Comparison of ENCODE assay signal across 15 cellular contexts in genomic region chr21:29798840-29799239, GRCh38.
DNase-seq lines count a peak whose midpoint lies in the region; ATAC-seq, FAIRE-seq and TF ChIP-seq lines count a peak whose summit lies in the region.
"Had no signal": no experiment of that assay in that cellular context is flagged by ENCODE, and none has a peak within 500 bp of the region (broad histone marks: within the 10 kb centered on the region; RNA-seq: fewer than 3 reads in every experiment).

No MANE protein-coding gene starts in this region.

- no peak overlapping the region for H2AFZ ChIP-seq in H1 (ENCODE audit: low read length)

- H3K27ac ChIP-seq in HEK293 (ENCODE audit: extremely low read depth, low read depth, low read length), result no peak overlapping the region
- H3K27ac ChIP-seq in H1 (ENCODE audit: low read depth, low read length), result no peak overlapping the region
- no peak overlapping the region for H3K27ac ChIP-seq in mesendoderm (ENCODE audit: low read depth, low read length)
- H3K27ac ChIP-seq in SJCRH30, result no peak overlapping the region

- no peak overlapping the region for H4K91ac ChIP-seq in H1 (replicated peaks; ENCODE audit: insufficient read length, low read length)

- no peak overlapping the region for H3K4ac ChIP-seq in H1 (replicated peaks; ENCODE audit: insufficient read length, low read depth, low read length)
- H3K4ac ChIP-seq in mesendoderm (ENCODE audit: low read depth, low read length), result no peak overlapping the region

- CTCF ChIA-PET in HEK293 (lab: Yijun Ruan, JAX) (no interaction called here), H1 (lab: Charles Lee; ENCODE audit: partially characterized antibody) (no interaction called here)

- H3K4me1 ChIP-seq in HEK293 (ENCODE audit: control insufficient read depth, insufficient read depth, low read length) (no peaks in the 10 kb centered on the region), H1 (replicated peaks in 1 of 4; ENCODE audit: control insufficient read depth in 3 of 4, insufficient read depth in 4 of 4, low read length in 3 of 4) (peaks cover 0 to 2% (median under 1%) of the 10 kb centered on the region in 4 experiments; a peak in 3 of 7 replicates), mesendoderm (ENCODE audit: control insufficient read depth, low read depth, low read length) (peaks cover 6% of the 10 kb centered on the region), SJCRH30 (no peaks in the 10 kb centered on the region)
- H3K4me1 ChIP-seq: HAP-1 had no signal

- H3K14ac ChIP-seq in H1 (ENCODE audit: insufficient read length), result no peak overlapping the region

- no peak for TF ChIP-seq RAD21 in H1 (IDR thresholded peaks at IDR 0.05 in 1 of 2, conservative IDR thresholded peaks at IDR 0.05 in 1 of 2; ENCODE audit: low read depth in 2 of 2, low read length in 2 of 2)

- no peak overlapping the region for H3K23ac ChIP-seq in H1 (ENCODE audit: insufficient read length)
- no peak overlapping the region for H3K23ac ChIP-seq in mesendoderm (ENCODE audit: low read length)

- no peaks in the 10 kb centered on the region for H3K79me2 ChIP-seq in H1 (ENCODE audit: control insufficient read depth in 1 of 2, insufficient read depth in 2 of 2, low read length in 2 of 2)
- no peaks in the 10 kb centered on the region for H3K79me2 ChIP-seq in mesendoderm (ENCODE audit: control insufficient read depth, insufficient read depth, low read length)

- WGBS in H1 (ENCODE audit: extremely low coverage in 1 of 2, insufficient coverage in 1 of 2, insufficient read length in 1 of 2, insufficient replicate concordance in 2 of 2, low coverage in 1 of 2, low lambda C conversion rate in 2 of 2, missing lambda C conversion rate in 1 of 2), 2 experiments, result 82% methylated on average over 3 of the region's 3 CpGs; no CpG with 5 or more reads in 1 of the 2 experiments
- WGBS in mesendoderm (ENCODE audit: extremely low coverage, insufficient coverage, low lambda C conversion rate), result no CpG with 5 or more reads among the region's 3 CpGs

- no peak overlapping the region for H3K56ac ChIP-seq in H1 (replicated peaks; ENCODE audit: insufficient read length, low read depth, low read length)
- no peak overlapping the region for H3K56ac ChIP-seq in mesendoderm (ENCODE audit: low read length)

- no peak for TF ChIP-seq POLR2A in H1 (IDR thresholded peaks at IDR 0.05; ENCODE audit: control extremely low read depth in 1 of 2, low read depth in 2 of 2, low read length in 2 of 2)

- H3K4me3 ChIP-seq in HEK293 (ENCODE audit: low read depth, low read length) (no peak overlapping the region), H1 (ENCODE audit: extremely low read depth in 1 of 4, insufficient read depth in 2 of 4, low read depth in 3 of 4, low read length in 4 of 4) (no peak overlapping the region), mesendoderm (ENCODE audit: low read length) (no peak overlapping the region), SJCRH30 (no peak overlapping the region)
- H3K4me3 ChIP-seq: HAP-1 had no signal

- H3K9ac ChIP-seq in H1 (replicated peaks in 1 of 4; ENCODE audit: extremely low read depth in 1 of 4, low read depth in 3 of 4, low read length in 3 of 4) (no peak overlapping the region), mesendoderm (ENCODE audit: low read length) (no peak overlapping the region)

- ATAC-seq in HG03571 (IDR thresholded peaks at IDR 0.05; ENCODE audit: unreplicated experiment), result no peak

- H3K18ac ChIP-seq in H1 (ENCODE audit: extremely low read depth, low read length), result no peak overlapping the region
- no peak overlapping the region for H3K18ac ChIP-seq in mesendoderm (ENCODE audit: low read length)

- H3K23me2 ChIP-seq in H1 (ENCODE audit: low read depth, low read length), result no peaks in the 10 kb centered on the region

- H2BK12ac ChIP-seq in H1 (ENCODE audit: low read depth, low read length), result no peak overlapping the region

- DNase-seq in H1 (ENCODE audit: low read depth in 1 of 2, low spot score in 2 of 2) (no peak), mesendoderm (peak; percentile 89), SJCRH30 (no peak)
- DNase-seq in stimulated activated CD4-positive, alpha-beta T cell treated with anti-CD3 and anti-CD28 coated beads, Interleukin-1b, Interleukin-23, amount 100 ng/mL, for 48 hours, result no peak
- DNase-seq: C1 segment of cervical spinal cord; Calu3; CD4-positive, alpha-beta memory T cell; COR-L47; DMS53; DMS79 treated with DMSO at 0.1 percent for 48 hours; GF-D8 had no signal

- no peak overlapping the region for H3K4me2 ChIP-seq in H1 (ENCODE audit: insufficient read depth in 1 of 2, low read depth in 2 of 2, low read length in 2 of 2)
- no peak overlapping the region for H3K4me2 ChIP-seq in mesendoderm (ENCODE audit: low read length)

- H2AK5ac ChIP-seq in H1 (ENCODE audit: low read depth, low read length) (no peak overlapping the region), mesendoderm (ENCODE audit: low read length) (no peak overlapping the region)

- POLR2A ChIA-PET in HEK293 (lab: Yijun Ruan, JAX), result no interaction called here
- POLR2A ChIA-PET in H1 (lab: Charles Lee; ENCODE audit: partially characterized antibody), result no interaction called here

- FAIRE-seq in H1 (lab: Jason Lieb, UNC), result peak; percentile 65
- FAIRE-seq: GM12891 had no signal

- H2BK15ac ChIP-seq in H1 (ENCODE audit: low read length) (no peak overlapping the region), mesendoderm (replicated peaks; ENCODE audit: low read depth) (no peak overlapping the region)

- H3K79me1 ChIP-seq in H1 (ENCODE audit: low read depth, low read length), result no peaks in the 10 kb centered on the region
- H3K79me1 ChIP-seq in mesendoderm (ENCODE audit: low read length), result no peaks in the 10 kb centered on the region

- H2BK20ac ChIP-seq in H1 (ENCODE audit: low read length), result no peak overlapping the region

- H4K20me1 ChIP-seq in H1 (replicated peaks in 1 of 2; ENCODE audit: control insufficient read depth in 1 of 2, insufficient read depth in 2 of 2, low read length in 2 of 2), result no peaks in the 10 kb centered on the region

- no peak overlapping the region for H4K8ac ChIP-seq in H1 (ENCODE audit: extremely low read depth, insufficient read depth, low read length)
- no peak overlapping the region for H4K8ac ChIP-seq in mesendoderm (ENCODE audit: low read depth, low read length)

- H3K27me3 ChIP-seq in H1 (replicated peaks in 1 of 4; ENCODE audit: control insufficient read depth in 3 of 4, extremely low read depth in 1 of 4, insufficient read depth in 3 of 4, low read length in 3 of 4) (no peaks in the 10 kb centered on the region), mesendoderm (ENCODE audit: insufficient read depth, low read length, poor library complexity) (no peaks in the 10 kb centered on the region), SJCRH30 (no peaks in the 10 kb centered on the region; the same call in 1 of the 2 replicates)

- H2BK5ac ChIP-seq in H1 (ENCODE audit: low read depth, low read length), result no peak overlapping the region
- H2BK5ac ChIP-seq in mesendoderm (ENCODE audit: low read length), result no peak overlapping the region

- H2BK120ac ChIP-seq in H1 (replicated peaks; ENCODE audit: low read depth, low read length) (no peak overlapping the region), mesendoderm (ENCODE audit: low read depth, low read length) (no peak overlapping the region)

- TF ChIP-seq EP300 in H1 (IDR thresholded peaks at IDR 0.05; ENCODE audit: borderline replicate concordance in 1 of 2, low read depth in 2 of 2, low read length in 2 of 2), result no peak

- TF ChIP-seq CTCF in HEK293 (tag by site-specific recombination; IDR thresholded peaks at IDR 0.05) (no peak), H1 (IDR thresholded peaks at IDR 0.05; ENCODE audit: control extremely low read depth in 1 of 3, insufficient read depth in 1 of 3, low read depth in 1 of 3, low read length in 3 of 3) (no peak)

- H4K5ac ChIP-seq in H1 (ENCODE audit: insufficient read length, low read depth, low read length), result no peak overlapping the region
- no peak overlapping the region for H4K5ac ChIP-seq in mesendoderm (ENCODE audit: low read length)

- H3K36me3 ChIP-seq in HEK293 (ENCODE audit: control insufficient read depth in 2 of 2, insufficient read depth in 1 of 2, low read length in 2 of 2) (no peaks in the 10 kb centered on the region), H1 (ENCODE audit: control insufficient read depth in 2 of 4, insufficient read depth in 4 of 4, low read length in 3 of 4) (no peaks in the 10 kb centered on the region), mesendoderm (ENCODE audit: control insufficient read depth, insufficient read depth, low read length) (no peaks in the 10 kb centered on the region), SJCRH30 (no peaks in the 10 kb centered on the region)
- H3K36me3 ChIP-seq: HAP-1 had no signal

- H3K9me3 ChIP-seq in HEK293 (ENCODE audit: control insufficient read depth, insufficient read depth, low read depth, low read length) (no peaks in the 10 kb centered on the region), H1 (ENCODE audit: insufficient read depth in 2 of 2, low read depth in 1 of 2, low read length in 1 of 2) (no peaks in the 10 kb centered on the region), SJCRH30 (replicated peaks) (no peaks in the 10 kb centered on the region)
- H3K9me3 ChIP-seq: HAP-1 had no signal

TF ChIP-seq in HEK293, 187 proteins besides CTCF, POLR2A, EP300 and RAD21:
- TF ChIP-seq ZNF394 (tag by site-specific recombination; IDR thresholded peaks at IDR 0.05; ENCODE audit: borderline replicate concordance), result no peak
- 0 out of 2 replicates have a peak, but pooled peaks have one; percentile 8 for TF ChIP-seq ZNF664 (tag by site-specific recombination; IDR thresholded peaks at IDR 0.05)

TF ChIP-seq in H1, 55 proteins besides CTCF, POLR2A, EP300 and RAD21:
- TF ChIP-seq ASH2L (IDR thresholded peaks at IDR 0.05; ENCODE audit: low read length), result no peak
- TF ChIP-seq TEAD4 (IDR thresholded peaks at IDR 0.05; ENCODE audit: low read depth, low read length), result peak; percentile 91
